Comparison of ENCODE assay signal across 1 cellular context in genomic region chr22:43186272-43187170, GRCh38.
TF ChIP-seq lines count a peak whose summit lies in the region.

Gene TTLL12 (minus strand): TSS chr22:43187134. CDS start chr22:43187069, 65 bp downstream.

TF ChIP-seq in HepG2, 621 proteins besides CTCF, POLR2A, EP300 and RAD21 (continued from another document and continues in another):
- TF ChIP-seq TMF1 (CRISPR knock-in tag; IDR thresholded peaks at IDR 0.05; ENCODE audit: low read depth) (peak; percentile 65; the same call in 1 of the 2 replicates), DDIT3 (CRISPR knock-in tag; IDR thresholded peaks at IDR 0.05) (no peak), ZHX2 (IDR thresholded peaks at IDR 0.05; ENCODE audit: low read depth) (no peak), ZHX2 (CRISPR knock-in tag; IDR thresholded peaks at IDR 0.05; ENCODE audit: borderline replicate concordance) (0 out of 2 replicates have a peak, but pooled peaks have one; percentile 31), ZSCAN31 (CRISPR knock-in tag; IDR thresholded peaks at IDR 0.05; ENCODE audit: low read depth) (peak; percentile 33; the same call in 1 of the 2 replicates), PRMT3 (CRISPR knock-in tag; IDR thresholded peaks at IDR 0.05; ENCODE audit: borderline replicate concordance, low read depth) (no peak), ZNF724P (CRISPR knock-in tag; IDR thresholded peaks at IDR 0.05; ENCODE audit: borderline replicate concordance) (no peak), ZNF180 (CRISPR knock-in tag; IDR thresholded peaks at IDR 0.05; ENCODE audit: borderline replicate concordance, low read depth) (no peak), ZNF607 (CRISPR knock-in tag; IDR thresholded peaks at IDR 0.05; ENCODE audit: borderline replicate concordance) (peak; percentile 49; the same call in 1 of the 2 replicates), ZNF770 (CRISPR knock-in tag; IDR thresholded peaks at IDR 0.05) (no peak; the same call in 1 of the 2 replicates), AGO2 (optimal IDR thresholded peaks at IDR 0.05; ENCODE audit: low read depth, low read length) (peak; percentile 46), ZNF674 (CRISPR knock-in tag; IDR thresholded peaks at IDR 0.05; ENCODE audit: low read depth) (0 out of 2 replicates have a peak, but pooled peaks have one; percentile 72), ZNF687 (CRISPR knock-in tag; IDR thresholded peaks at IDR 0.05) (peak; percentile 53), CREB3 (CRISPR knock-in tag; IDR thresholded peaks at IDR 0.05) (0 out of 2 replicates have a peak, but pooled peaks have one; percentile 77), ZSCAN22 (CRISPR knock-in tag; IDR thresholded peaks at IDR 0.05) (no peak), ZNF740 (CRISPR knock-in tag; IDR thresholded peaks at IDR 0.05) (peak; percentile 39; the same call in 1 of the 2 replicates), MYC (CRISPR knock-in tag; IDR thresholded peaks at IDR 0.05; ENCODE audit: borderline replicate concordance) (peak; percentile 84), ZNF451 (CRISPR knock-in tag; IDR thresholded peaks at IDR 0.05) (peak; percentile 74; the same call in 1 of the 2 replicates), ZNF256 (CRISPR knock-in tag; conservative IDR thresholded peaks at IDR 0.05) (no peak), ERF (CRISPR knock-in tag; IDR thresholded peaks at IDR 0.05) (peak; percentile 31; the same call in 1 of the 2 replicates), RORA (CRISPR knock-in tag; IDR thresholded peaks at IDR 0.05) (no peak), ZNF331 (CRISPR knock-in tag; IDR thresholded peaks at IDR 0.05) (0 out of 2 replicates have a peak, but pooled peaks have one; percentile 8), ZNF121 (CRISPR knock-in tag; IDR thresholded peaks at IDR 0.05) (peak; percentile 30; the same call in 1 of the 2 replicates), SRSF9 (IDR thresholded peaks at IDR 0.05; ENCODE audit: borderline replicate concordance, insufficient read depth, low read depth, low read length, poor library complexity, severe bottlenecking) (no peak), TBX2 (CRISPR knock-in tag; IDR thresholded peaks at IDR 0.05; ENCODE audit: borderline replicate concordance) (no peak), SKI (IDR thresholded peaks at IDR 0.05; ENCODE audit: partially characterized antibody) (peak; percentile 72), ZNF318 (CRISPR knock-in tag; IDR thresholded peaks at IDR 0.05) (no peak), FOXK2 (IDR thresholded peaks at IDR 0.05) (no peak), CBX5 (CRISPR knock-in tag; IDR thresholded peaks at IDR 0.05; ENCODE audit: borderline replicate concordance) (no peak), MIER3 (CRISPR knock-in tag; IDR thresholded peaks at IDR 0.05; ENCODE audit: borderline replicate concordance) (no peak), TERF1 (CRISPR knock-in tag; IDR thresholded peaks at IDR 0.05) (0 out of 2 replicates have a peak, but pooled peaks have one; percentile 24), ZFYVE20 (CRISPR knock-in tag; IDR thresholded peaks at IDR 0.05; ENCODE audit: borderline replicate concordance, low read depth) (peak; percentile 77; the same call in 1 of the 2 replicates)
